Comparison of ENCODE assay signal across 17 cellular contexts in genomic region chr11:114260077-114260476, GRCh38. TPM values are rescaled to one million over a fixed set of nuclear protein-coding genes. Genes with fewer than 3 reads are reported as not detected.
DNase-seq lines count a peak whose midpoint lies in the region; ATAC-seq and TF ChIP-seq lines count a peak whose summit lies in the region.
"Had no signal": no experiment of that assay in that cellular context is flagged by ENCODE, and none has a peak within 500 bp of the region (broad histone marks: within the 10 kb centered on the region; RNA-seq: fewer than 3 reads in every experiment).

No MANE protein-coding gene starts in this region.

- H3K27ac ChIP-seq in ascending aorta (peak overlapping the region; percentile 77 to 88), neuronal stem cell (replicated peaks; ENCODE audit: low read length) (no peak overlapping the region), tibial nerve (peak overlapping the region in 3 of 4 donors; percentile 34 to 91 (median 49))
- H3K27ac ChIP-seq: cardiac muscle cell, parathyroid adenoma had no signal

- no peak overlapping the region for H3K4ac ChIP-seq in neuronal stem cell (ENCODE audit: low read length)

- peaks cover 3% of the 10 kb centered on the region for H3K79me1 ChIP-seq in neuronal stem cell (ENCODE audit: low read depth, low read length)

- H3K4me1 Mint-ChIP-seq in T-helper 17 cell: peaks cover 13% of the 10 kb centered on the region
- H3K4me1 Mint-ChIP-seq in activated CD4-positive, alpha-beta T cell treated with anti-CD3 and anti-CD28 coated beads, Interleukin-2, amount 10 ng/mL, durations not matched to agents 24 days and 14 days: no peaks in the 10 kb centered on the region

- TF ChIP-seq CTCF in ascending aorta (IDR thresholded peaks at IDR 0.05): no peak
- no peak for TF ChIP-seq CTCF in tibial nerve (IDR thresholded peaks at IDR 0.05)

- ATAC-seq in left cardiac atrium (no peak), T-helper 17 cell (no peak)
- no peak for ATAC-seq in activated naive CD4-positive, alpha-beta T cell treated with anti-CD3 and anti-CD28 coated beads, Interleukin-2, amount 50 U/mL, for 72 hours

- H4K8ac ChIP-seq in neuronal stem cell (ENCODE audit: low read depth, low read length): no peak overlapping the region

- H2BK15ac ChIP-seq in neuronal stem cell (ENCODE audit: low read length): peak overlapping the region; percentile 13

- no peak overlapping the region for H3K14ac ChIP-seq in neuronal stem cell (ENCODE audit: low read length)

- H3K9ac ChIP-seq in neuronal stem cell (ENCODE audit: low read depth, low read length, poor library complexity): no peak overlapping the region
- H3K9ac ChIP-seq: parathyroid adenoma had no signal

- peak in 1 of 2 donors; percentile 5 for TF ChIP-seq EP300 in tibial nerve (IDR thresholded peaks at IDR 0.05)

- H2AK5ac ChIP-seq in neuronal stem cell (ENCODE audit: low read depth, low read length): peak overlapping the region; percentile 54

- H3K27me3 ChIP-seq in ascending aorta (no peaks in the 10 kb centered on the region), neuronal stem cell (ENCODE audit: control insufficient read depth in 3 of 3, insufficient read depth in 3 of 3, low read depth in 1 of 3, low read length in 3 of 3) (no peaks in the 10 kb centered on the region), tibial nerve (peaks cover 0 to 3% of the 10 kb centered on the region in 2 donors)
- H3K27me3 ChIP-seq: cardiac muscle cell had no signal

- no peak overlapping the region for H2AFZ ChIP-seq in neuronal stem cell (ENCODE audit: low read length)
- H2AFZ ChIP-seq: parathyroid adenoma had no signal

- TF ChIP-seq POLR2A in tibial nerve (IDR thresholded peaks at IDR 0.05): no peak

- H4K91ac ChIP-seq in neuronal stem cell (ENCODE audit: low read depth, low read length, poor library complexity): no peak overlapping the region

- no peaks in the 10 kb centered on the region for H3K9me3 Mint-ChIP-seq in activated naive CD4-positive, alpha-beta T cell treated with anti-CD3 and anti-CD28 coated beads, Interleukin-2, amount 50 U/mL, for 72 hours
- no peaks in the 10 kb centered on the region for H3K9me3 Mint-ChIP-seq in activated CD4-positive, alpha-beta T cell treated with anti-CD3 and anti-CD28 coated beads, Interleukin-2, amount 10 ng/mL, durations not matched to agents 24 days and 14 days
- H3K9me3 Mint-ChIP-seq: activated T-cell treated with anti-CD3 and anti-CD28 coated beads, Interleukin-2, amount 50 U/mL, for 24 hours; CD8-positive, alpha-beta memory T cell had no signal

- H2BK12ac ChIP-seq in neuronal stem cell (ENCODE audit: low read length): peak overlapping the region; percentile 5

- H2BK120ac ChIP-seq in neuronal stem cell (ENCODE audit: low read depth, low read length): peak overlapping the region; percentile 3

- no CpG with 5 or more reads among the region's 6 CpGs for WGBS in neuronal stem cell (ENCODE audit: extremely low coverage in 2 of 2, insufficient read length in 2 of 2, insufficient replicate concordance in 1 of 2), 2 donors
- 69 to 89% methylated on average over 4 to 6 of the region's 6 CpGs for WGBS in tibial nerve, 2 donors

- no peaks in the 10 kb centered on the region for H3K27me3 Mint-ChIP-seq in T-helper 17 cell
- peaks cover 2% of the 10 kb centered on the region for H3K27me3 Mint-ChIP-seq in activated CD4-positive, alpha-beta T cell treated with anti-CD3 and anti-CD28 coated beads, Interleukin-2, amount 10 ng/mL, durations not matched to agents 24 days and 14 days
- H3K27me3 Mint-ChIP-seq: activated naive CD8-positive, alpha-beta T cell; activated T-cell treated with anti-CD3 and anti-CD28 coated beads, Interleukin-2, amount 50 U/mL, for 24 hours had no signal

- no peak overlapping the region for H3K4me3 Mint-ChIP-seq in T-helper 17 cell
- no peak overlapping the region for H3K4me3 Mint-ChIP-seq in activated CD4-positive, alpha-beta T cell treated with anti-CD3 and anti-CD28 coated beads, Interleukin-2, amount 10 ng/mL, durations not matched to agents 24 days and 14 days
- H3K4me3 Mint-ChIP-seq: activated naive CD8-positive, alpha-beta T cell; activated T-cell treated with anti-CD3 and anti-CD28 coated beads, Interleukin-2, amount 50 U/mL, for 24 hours; CD8-positive, alpha-beta memory T cell had no signal

- H3K9me3 ChIP-seq in ascending aorta (no peaks in the 10 kb centered on the region), neuronal stem cell (replicated peaks in 1 of 2; ENCODE audit: control insufficient read depth in 2 of 2, insufficient read depth in 1 of 2, low read depth in 1 of 2, low read length in 2 of 2) (no peaks in the 10 kb centered on the region), tibial nerve (no peaks in the 10 kb centered on the region), T-helper 17 cell (ENCODE audit: control insufficient read depth, low read length, poor library complexity, severe bottlenecking) (no peaks in the 10 kb centered on the region)

- H3K4me3 ChIP-seq in ascending aorta (no peak overlapping the region), neuronal stem cell (ENCODE audit: low read length in 2 of 2) (no peak overlapping the region), tibial nerve (no peak overlapping the region)
- H3K4me3 ChIP-seq: cardiac muscle cell had no signal

- no peak overlapping the region for H3K23ac ChIP-seq in neuronal stem cell (ENCODE audit: low read depth, low read length, poor library complexity)

- no peak overlapping the region for H3K4me2 ChIP-seq in neuronal stem cell (ENCODE audit: insufficient read depth, low read length, poor library complexity, severe bottlenecking)

- DNase-seq in cardiac septum (ENCODE audit: low spot score) (peak; percentile 43), left cardiac atrium (no peak), ascending aorta (ENCODE audit: low spot score in 2 of 2) (no peak), neuronal stem cell (ENCODE audit: low spot score) (no peak), tibial nerve (ENCODE audit: low spot score in 2 of 2) (no peak), T-helper 17 cell (no peak)
- DNase-seq in activated naive CD4-positive, alpha-beta T cell treated with anti-CD3 and anti-CD28 coated beads, Interleukin-2, amount 50 U/mL, for 72 hours (ENCODE audit: low spot score in 2 of 2): no peak
- no peak for DNase-seq in activated CD4-positive, alpha-beta T cell treated with anti-CD3 and anti-CD28 coated beads, Interleukin-2, amount 10 ng/mL, durations not matched to agents 24 days and 14 days
- DNase-seq: activated CD4-positive, alpha-beta T cell treated with anti-CD3 and anti-CD28 coated beads, Interleukin-2, amount 50 U/mL, for 4 hours; activated T-cell treated with anti-CD3 and anti-CD28 coated beads, Interleukin-2, amount 50 U/mL, for 24 hours; CD8-positive, alpha-beta memory T cell; effector memory CD4-positive, alpha-beta T cell; HCEC 1CT; NCI-H1436 had no signal

- H3K36me3 Mint-ChIP-seq in activated naive CD4-positive, alpha-beta T cell treated with anti-CD3 and anti-CD28 coated beads, Interleukin-2, amount 50 U/mL, for 72 hours: no peaks in the 10 kb centered on the region
- H3K36me3 Mint-ChIP-seq in T-helper 17 cell (ENCODE audit: low read depth): no peaks in the 10 kb centered on the region
- no peaks in the 10 kb centered on the region for H3K36me3 Mint-ChIP-seq in activated CD4-positive, alpha-beta T cell treated with anti-CD3 and anti-CD28 coated beads, Interleukin-2, amount 10 ng/mL, durations not matched to agents 24 days and 14 days (ENCODE audit: low read depth)
- H3K36me3 Mint-ChIP-seq: activated naive CD8-positive, alpha-beta T cell; CD8-positive, alpha-beta memory T cell had no signal

- H2BK5ac ChIP-seq in neuronal stem cell (ENCODE audit: low read length): peak overlapping the region; percentile 5

- H3K36me3 ChIP-seq in ascending aorta (peaks cover 11 to 27% of the 10 kb centered on the region in 2 donors), neuronal stem cell (replicated peaks in 1 of 2; ENCODE audit: control insufficient read depth in 2 of 2, insufficient read depth in 2 of 2, low read length in 2 of 2) (no peaks in the 10 kb centered on the region), tibial nerve (peaks cover 0 to 9% (median 0%) of the 10 kb centered on the region in 3 donors)
- H3K36me3 ChIP-seq: cardiac muscle cell had no signal

- H3K4me1 ChIP-seq in ascending aorta (peaks cover 24 to 44% of the 10 kb centered on the region in 2 donors), neuronal stem cell (ENCODE audit: control insufficient read depth in 2 of 2, insufficient read depth in 1 of 2, low read depth in 1 of 2, low read length in 2 of 2) (peaks cover 36 to 42% of the 10 kb centered on the region in 2 donors), tibial nerve (peaks cover 0 to 70% (median 42%) of the 10 kb centered on the region in 4 donors)

- H3K27ac Mint-ChIP-seq in activated naive CD4-positive, alpha-beta T cell treated with anti-CD3 and anti-CD28 coated beads, Interleukin-2, amount 50 U/mL, for 72 hours: peak overlapping the region in 1 of 2 donors; percentile 24
- H3K27ac Mint-ChIP-seq in T-helper 17 cell: no peak overlapping the region
- no peak overlapping the region for H3K27ac Mint-ChIP-seq in activated CD4-positive, alpha-beta T cell treated with anti-CD3 and anti-CD28 coated beads, Interleukin-2, amount 10 ng/mL, durations not matched to agents 24 days and 14 days
- H3K27ac Mint-ChIP-seq: activated naive CD8-positive, alpha-beta T cell; activated T-cell treated with anti-CD3 and anti-CD28 coated beads, Interleukin-2, amount 50 U/mL, for 24 hours had no signal

- intact Hi-C loops in cardiac septum (cut with DNase I): loop anchor here (1.0 to 10.0 kb wide), 4 partner anchors 201 to 455 kb away; partner anchors contain the start of genes USP28 and ZBTB16
- intact Hi-C loops in left cardiac atrium (cut with DNase I): loop anchor here (2.0 to 10.0 kb wide), 3 partner anchors 223 to 375 kb away; no protein-coding TSS in a partner anchor
- intact Hi-C loops in ascending aorta (cut with DNase I): loop anchor here (2.0 to 5.0 kb wide), 3 partner anchors 63 to 363 kb away; partner anchors contain the start of gene ZBTB16
- intact Hi-C loops in activated CD4-positive, alpha-beta T cell treated with anti-CD3 and anti-CD28 coated beads, Interleukin-2, amount 10 ng/mL, durations not matched to agents 24 days and 14 days (cut with micrococcal nuclease): loop anchor here (5.0 kb wide), 1 partner anchor 453 kb away; no protein-coding TSS in a partner anchor

- H3K18ac ChIP-seq in neuronal stem cell (ENCODE audit: low read length): peak overlapping the region; percentile 84

RNA-seq across cellular contexts. Expression of gene NNMT, which starts 36.1 kb away (rescaled TPM):
- 72.9 TPM for total RNA-seq in cardiac septum
- 100 to 1,000 TPM; 119 to 298 TPM for total RNA-seq in left cardiac atrium
- total RNA-seq in ascending aorta: 1,040 TPM
- polyA plus RNA-seq in neuronal stem cell (2013, experiment 1 of 2): 0.54 TPM
- polyA plus RNA-seq in neuronal stem cell (2013, experiment 2 of 2): 0.79 TPM
- total RNA-seq in tibial nerve: 1,000 to 10,000 TPM in 1 of 4 donors, 100 to 1,000 TPM in 3; 520 to 1,803 (median 896) TPM
- total RNA-seq in activated naive CD4-positive, alpha-beta T cell treated with anti-CD3 and anti-CD28 coated beads, Interleukin-2, amount 50 U/mL, for 72 hours: not detected
- total RNA-seq in T-helper 17 cell: not detected
- total RNA-seq in activated CD4-positive, alpha-beta T cell treated with anti-CD3 and anti-CD28 coated beads, Interleukin-2, amount 10 ng/mL, durations not matched to agents 24 days and 14 days: not detected in 2 replicates
- total RNA-seq: cardiac muscle cell; CD8-positive, alpha-beta memory T cell had no signal
- polyA plus RNA-seq: CD8-positive, alpha-beta memory T cell had no signal

Comparison
In these comparisons a context has a peak if more than half of its experiments do, and no peak if none do; other contexts are left out.
1. RNA of gene NNMT, which starts 36.1 kb away (total RNA-seq): 1,040 TPM in ascending aorta (single experiment), 520 to 1,803 TPM in tibial nerve, 119 to 298 TPM in left cardiac atrium and 72.9 TPM in cardiac septum (single experiment); not detected in activated naive CD4-positive, alpha-beta T cell treated with anti-CD3 and anti-CD28 coated beads, Interleukin-2, amount 50 U/mL, for 72 hours, not detected in T-helper 17 cell and not detected in activated CD4-positive, alpha-beta T cell treated with anti-CD3 and anti-CD28 coated beads, Interleukin-2, amount 10 ng/mL, durations not matched to agents 24 days and 14 days; every median in the first group is over 10 times any median in the second.